ENCODE assay signal across 10 cellular contexts in the genomic region with DNA sequence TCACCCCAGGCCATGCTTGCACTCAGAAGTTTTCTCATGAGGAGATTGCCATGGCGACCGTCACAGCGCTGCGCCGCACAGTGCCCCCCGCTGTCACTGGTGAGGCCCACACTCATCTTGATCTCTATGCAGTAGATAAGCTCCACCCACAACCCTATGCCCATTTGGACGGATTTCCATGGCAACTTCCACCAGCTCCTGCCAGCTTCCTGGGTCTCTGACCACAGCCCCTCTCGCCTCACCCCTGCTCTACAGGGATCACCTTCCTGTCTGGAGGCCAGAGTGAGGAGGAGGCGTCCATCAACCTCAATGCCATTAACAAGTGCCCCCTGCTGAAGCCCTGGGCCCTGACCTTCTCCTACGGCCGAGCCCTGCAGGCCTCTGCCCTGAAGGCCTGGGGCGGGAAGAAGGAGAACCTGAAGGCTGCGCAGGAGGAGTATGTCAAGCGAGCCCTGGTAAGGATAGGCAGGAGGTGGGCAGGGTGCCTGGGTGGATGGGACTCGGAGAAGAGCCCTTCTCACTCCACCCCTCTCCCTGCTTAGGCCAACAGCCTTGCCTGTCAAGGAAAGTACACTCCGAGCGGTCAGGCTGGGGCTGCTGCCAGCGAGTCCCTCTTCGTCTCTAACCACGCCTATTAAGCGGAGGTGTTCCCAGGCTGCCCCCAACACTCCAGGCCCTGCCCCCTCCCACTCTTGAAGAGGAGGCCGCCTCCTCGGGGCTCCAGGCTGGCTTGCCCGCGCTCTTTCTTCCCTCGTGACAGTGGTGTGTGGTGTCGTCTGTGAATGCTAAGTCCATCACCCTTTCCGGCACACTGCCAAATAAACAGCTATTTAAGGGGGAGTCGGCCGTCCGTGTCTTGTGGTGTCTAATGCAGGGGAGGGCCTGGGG. TPM values are rescaled to one million over a fixed set of nuclear protein-coding genes. Genes with fewer than 3 reads are reported as not detected.
DNase-seq lines count a peak whose midpoint lies in the region; ATAC-seq and TF ChIP-seq lines count a peak whose summit lies in the region.
"Had no signal": no experiment of that assay in that cellular context is flagged by ENCODE, and none has a peak within 500 bp of the region (broad histone marks: within the 10 kb centered on the region; RNA-seq: fewer than 3 reads in every experiment).

No MANE protein-coding gene starts in this region.

- TF ChIP-seq POLR2A in uterus (IDR thresholded peaks at IDR 0.05) = no peak

- peaks cover 70% of the 10 kb centered on the region for H3K4me1 ChIP-seq in left ventricle myocardium inferior
- peaks cover 12 to 31% of the 10 kb centered on the region in 2 donors for H3K4me1 ChIP-seq in uterus

- ATAC-seq in left cardiac atrium = no peak
- ATAC-seq: lower lobe of right lung had no signal

- H3K9me3 ChIP-seq in left ventricle myocardium inferior (replicated peaks) (no peaks in the 10 kb centered on the region), uterus (no peaks in the 10 kb centered on the region), MG63 (no peaks in the 10 kb centered on the region)
- H3K9me3 ChIP-seq: lower lobe of right lung had no signal

- H3K4me3 ChIP-seq in left ventricle myocardium inferior (peak overlapping the region; percentile 93), uterus (no peak overlapping the region), MG63 (no peak overlapping the region)
- H3K4me3 ChIP-seq: lower lobe of right lung had no signal

- TF ChIP-seq CTCF in left ventricle myocardium inferior (IDR thresholded peaks at IDR 0.05; ENCODE audit: borderline replicate concordance) (no peak), uterus (IDR thresholded peaks at IDR 0.05) (no peak)

- H3K27me3 ChIP-seq in left ventricle myocardium inferior (ENCODE audit: low read depth) = no peaks in the 10 kb centered on the region
- H3K27me3 ChIP-seq in layer of hippocampus (ENCODE audit: control insufficient read depth, insufficient read depth, low read length) = no peaks in the 10 kb centered on the region
- no peaks in the 10 kb centered on the region for H3K27me3 ChIP-seq in uterus
- H3K27me3 ChIP-seq in MG63 = no peaks in the 10 kb centered on the region

- H3K36me3 ChIP-seq in left ventricle myocardium inferior (peaks cover 76% of the 10 kb centered on the region), uterus (no peaks in the 10 kb centered on the region), MG63 (peaks cover 84% of the 10 kb centered on the region)

- peak overlapping the region; percentile 100 for H3K27ac ChIP-seq in left ventricle myocardium inferior (replicated peaks)
- H3K27ac ChIP-seq in layer of hippocampus (ENCODE audit: low read depth, low read length) = peak overlapping the region; percentile 27
- H3K27ac ChIP-seq in uterus = peak overlapping the region; percentile 63 to 67
- H3K27ac ChIP-seq: lower lobe of right lung had no signal

- DNase-seq in left ventricle myocardium inferior (peak; percentile 46), left cardiac atrium (no peak), astrocyte of the hippocampus (ENCODE audit: low read depth, low spot score) (peak; percentile 49), uterus (peak; percentile 57 to 60), MG63 (no peak), glomerular visceral epithelial cell (ENCODE audit: extremely low spot score) (no peak), OCI-M2 (lab: John Stamatoyannopoulos, UW; ENCODE audit: unreplicated experiment) (no peak)
- DNase-seq: lower lobe of right lung had no signal

- intact Hi-C loops in left ventricle myocardium inferior (cut with micrococcal nuclease) = no loop called here
- intact Hi-C loops in left cardiac atrium (cut with DNase I) = no loop called here
- intact Hi-C loops in uterus (cut with DNase I; ENCODE audit: low total_unique reads) = no loop called here

RNA-seq across cellular contexts. Expression of gene ALDOA, which starts 4.3 kb away (rescaled TPM):
- total RNA-seq in left ventricle myocardium inferior (3,337 TPM), left cardiac atrium (1,000 to 10,000 TPM; 2,548 to 2,783 TPM), uterus (100 to 1,000 TPM; 175 to 905 (median 489) TPM)
- total RNA-seq in MG63 (2014; rRNA removed; shearing (Covaris generic); ENCODE audit: low replicate concordance) = 911 and 1,101 TPM in 2 replicates

RNA-seq across cellular contexts. Expression of gene PPP4C, which starts 6.0 kb away (rescaled TPM):
- total RNA-seq in left ventricle myocardium inferior = 32.2 TPM
- 10 to 100 TPM; 34.2 to 41.1 TPM for total RNA-seq in left cardiac atrium
- total RNA-seq in uterus = 10 to 100 TPM; 15.6 to 78.5 (median 64.5) TPM
- total RNA-seq in MG63 (2014; rRNA removed; shearing (Covaris generic); ENCODE audit: low replicate concordance) = 127 and 193 TPM in 2 replicates

RNA-seq across cellular contexts. Expression of gene TBX6, which starts 21.9 kb away (rescaled TPM):
- total RNA-seq in left ventricle myocardium inferior (1.0 TPM), left cardiac atrium (under 1 TPM; 0.55 to 0.80 TPM), uterus (1 to 10 TPM in 1 of 4 donors, under 1 TPM in 1, not detected in 2; 0.21 to 1.3 TPM)
- total RNA-seq in MG63 (2014; rRNA removed; shearing (Covaris generic); ENCODE audit: low replicate concordance) = 0.30 TPM in 1 of 2 replicates, not detected in the other

RNA-seq across cellular contexts. Expression of gene YPEL3, which starts 26.2 kb away (rescaled TPM):
- total RNA-seq in left ventricle myocardium inferior (54.4 TPM), left cardiac atrium (10 to 100 TPM; 39.5 to 54.1 TPM), uterus (100 to 1,000 TPM in 1 of 4 donors, 10 to 100 TPM in 2, 1 to 10 TPM in 1; 9.2 to 158 (median 36.4) TPM)
- 1.5 and 13.1 TPM in 2 replicates for total RNA-seq in MG63 (2014; rRNA removed; shearing (Covaris generic); ENCODE audit: low replicate concordance)

RNA-seq across cellular contexts. Expression of gene TLCD3B, which starts 38.7 kb away (rescaled TPM):
- total RNA-seq in left ventricle myocardium inferior = not detected
- not detected for total RNA-seq in left cardiac atrium
- under 1 TPM in 1 of 4 donors, not detected in 3; 0.62 TPM for total RNA-seq in uterus
- 0.20 TPM in 1 of 2 replicates, not detected in the other for total RNA-seq in MG63 (2014; rRNA removed; shearing (Covaris generic); ENCODE audit: low replicate concordance)
- total RNA-seq: dermis microvascular lymphatic vessel endothelial cell, lower lobe of right lung had no signal

Comparison
In these comparisons a context has a peak if more than half of its experiments do, and no peak if none do; other contexts are left out.
1. DNase-seq: peak in left ventricle myocardium inferior (single experiment), astrocyte of the hippocampus (single experiment) and uterus (2 of 2); none in left cardiac atrium (single experiment), MG63 (single experiment), glomerular visceral epithelial cell (single experiment) and OCI-M2 (single experiment).
2. H3K27ac ChIP-seq: peak in every context shown above with its lines; median percentile 100 in left ventricle myocardium inferior; 65 in uterus; 27 in layer of hippocampus.